Comparison of ENCODE assay signal across 19 cellular contexts in the genomic region with DNA sequence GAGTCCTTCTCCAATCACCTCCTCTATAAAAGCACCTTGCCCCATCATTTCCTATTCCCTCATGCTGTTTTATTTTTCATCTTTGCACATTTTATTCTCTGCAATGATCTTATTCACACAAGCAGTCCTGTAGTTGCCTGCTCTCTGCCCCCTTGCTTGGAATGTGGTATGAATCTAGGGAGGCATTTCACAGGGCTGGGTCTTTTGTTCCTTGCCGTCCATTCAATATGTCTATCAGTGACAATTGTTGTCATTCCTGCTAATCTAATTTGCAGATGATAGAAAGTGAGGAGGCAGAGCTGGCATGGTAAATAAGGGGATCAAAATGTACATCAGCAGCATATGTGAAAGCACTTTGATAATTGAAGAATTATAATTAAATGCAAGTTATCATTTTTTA.
A peak's percentile ranks its signal among the peaks of the same experiment; 100 is the strongest.
DNase-seq lines count a peak whose midpoint lies in the region; ATAC-seq and TF ChIP-seq lines count a peak whose summit lies in the region.
"Had no signal": no experiment of that assay in that cellular context is flagged by ENCODE, and none has a peak within 500 bp of the region (broad histone marks: within the 10 kb centered on the region; RNA-seq: fewer than 3 reads in every experiment).

No MANE protein-coding gene starts in this region.

- H3K4me3 ChIP-seq in HUES64 (ENCODE audit: low read length) (no peak overlapping the region; the same call in 1 of the 2 replicates), endodermal cell (ENCODE audit: low read length) (peak overlapping the region; percentile 99), upper lobe of right lung (no peak overlapping the region)
- H3K4me3 ChIP-seq: BLaER1 treated with 17β-estradiol and CSF1 and Interleukin-3, amounts not matched to agents 10 nM and 100 nM; GM12878 had no signal

- H3K4me1 Mint-ChIP-seq in endodermal cell (peaks cover 58% of the 10 kb centered on the region), neural crest cell (peaks cover 39% of the 10 kb centered on the region), progenitor cell of endocrine pancreas (ENCODE audit: low read depth) (peaks cover 41% of the 10 kb centered on the region)

- 60% methylated on average over 1 of the region's 1 CpG for WGBS in HUES64
- 14 to 17% methylated on average over 1 of the region's 1 CpG for WGBS in endodermal cell (ENCODE audit: insufficient coverage in 1 of 2, insufficient read length in 1 of 2), 2 experiments

- no peak for ATAC-seq in upper lobe of right lung
- ATAC-seq: CD8-positive, alpha-beta T cell; GM12878; HCT116 had no signal

- H3K27ac Mint-ChIP-seq in endodermal cell, result no peak overlapping the region
- H3K27ac Mint-ChIP-seq in neural crest cell (ENCODE audit: unreplicated experiment), result no peak overlapping the region
- H3K27ac Mint-ChIP-seq in progenitor cell of endocrine pancreas, result peak overlapping the region; percentile 7
- H3K27ac Mint-ChIP-seq: B cell; CD8-positive, alpha-beta T cell; HFFc6 had no signal

- no peaks in the 10 kb centered on the region for H3K27me3 Mint-ChIP-seq in endodermal cell (ENCODE audit: insufficient read depth)
- H3K27me3 Mint-ChIP-seq in neural crest cell (ENCODE audit: low read depth), result peaks cover 43% of the 10 kb centered on the region
- H3K27me3 Mint-ChIP-seq in progenitor cell of endocrine pancreas, result peaks cover 33% of the 10 kb centered on the region

- no peaks in the 10 kb centered on the region for H3K9me3 ChIP-seq in HUES64 (ENCODE audit: insufficient read depth, low read depth, low read length)
- H3K9me3 ChIP-seq in endodermal cell (ENCODE audit: control insufficient read depth, low read length), result peaks cover 11% of the 10 kb centered on the region
- no peaks in the 10 kb centered on the region for H3K9me3 ChIP-seq in upper lobe of right lung

- H3K4me3 Mint-ChIP-seq in endodermal cell (peak overlapping the region; percentile 96), neural crest cell (peak overlapping the region; percentile 13), progenitor cell of endocrine pancreas (ENCODE audit: low read depth) (no peak overlapping the region)
- H3K4me3 Mint-ChIP-seq: B cell; CD8-positive, alpha-beta T cell; HFFc6 had no signal

- no peak for DNase-seq in endodermal cell
- DNase-seq in neural crest cell (ENCODE audit: low read depth, low spot score), result no peak
- no peak for DNase-seq in progenitor cell of endocrine pancreas (ENCODE audit: low spot score, unreplicated experiment)
- DNase-seq in activated CD8-positive, alpha-beta memory T cell treated with anti-CD3 and anti-CD28 coated beads, Interleukin-2, amount 50 U/mL, for 4 hours, result no peak
- DNase-seq in DMS153 treated with DMSO at 0.1 percent for 48 hours (lab: John Stamatoyannopoulos, UW; ENCODE audit: unreplicated experiment), result no peak
- DNase-seq in upper lobe of right lung, result no peak
- DNase-seq: Calu3; CD8-positive, alpha-beta T cell; DMS53; DND-41; EL; GOT3; H7; HFFc6 had no signal

- H3K36me3 ChIP-seq in HUES64 (ENCODE audit: insufficient read depth, low read length) (peaks cover 66% of the 10 kb centered on the region; the same call in 1 of the 2 replicates), endodermal cell (ENCODE audit: control insufficient read depth, insufficient read depth, low read length) (peaks cover 50% of the 10 kb centered on the region), upper lobe of right lung (no peaks in the 10 kb centered on the region)
- H3K36me3 ChIP-seq: BLaER1 treated with 17β-estradiol and CSF1 and Interleukin-3, amounts not matched to agents 10 nM and 100 nM had no signal

- H3K9ac ChIP-seq in HUES64 (ENCODE audit: low read depth, low read length) (0 out of 2 replicates have a peak overlapping the region, but pooled peaks have one; percentile 8), endodermal cell (ENCODE audit: extremely low read depth, low read length, poor library complexity, severe bottlenecking) (no peak overlapping the region)
- H3K9ac ChIP-seq: BLaER1 treated with 17β-estradiol and CSF1 and Interleukin-3, amounts not matched to agents 10 nM and 100 nM had no signal

- intact Hi-C loops in upper lobe of right lung (cut with DNase I), result no loop called here

- H3K36me3 Mint-ChIP-seq in endodermal cell (ENCODE audit: low read depth), result peaks cover 39% of the 10 kb centered on the region
- H3K36me3 Mint-ChIP-seq in neural crest cell (ENCODE audit: low read depth), result no peaks in the 10 kb centered on the region
- H3K36me3 Mint-ChIP-seq in progenitor cell of endocrine pancreas (ENCODE audit: insufficient read depth), result no peaks in the 10 kb centered on the region
- H3K36me3 Mint-ChIP-seq: CD8-positive, alpha-beta T cell had no signal

- H3K4me1 ChIP-seq in HUES64 (ENCODE audit: insufficient read depth, low read length) (peaks cover 50% of the 10 kb centered on the region), endodermal cell (ENCODE audit: control insufficient read depth, insufficient read depth, low read length) (peaks cover 6% of the 10 kb centered on the region), upper lobe of right lung (peaks cover 2% of the 10 kb centered on the region)

- TF ChIP-seq CTCF in endodermal cell (conservative IDR thresholded peaks at IDR 0.05) (no peak), neural crest cell (conservative IDR thresholded peaks at IDR 0.05) (no peak), progenitor cell of endocrine pancreas (IDR thresholded peaks at IDR 0.05; ENCODE audit: unreplicated experiment) (no peak), upper lobe of right lung (IDR thresholded peaks at IDR 0.05) (no peak)

- H3K27ac ChIP-seq in HUES64 (ENCODE audit: low read depth, low read length) (no peak overlapping the region), endodermal cell (ENCODE audit: low read depth, low read length) (no peak overlapping the region), upper lobe of right lung (no peak overlapping the region)
- H3K27ac ChIP-seq: BLaER1 treated with 17β-estradiol and CSF1 and Interleukin-3, amounts not matched to agents 10 nM and 100 nM had no signal

- no peaks in the 10 kb centered on the region for H3K27me3 ChIP-seq in HUES64 (ENCODE audit: insufficient read depth, low read length)
- no peaks in the 10 kb centered on the region for H3K27me3 ChIP-seq in endodermal cell (ENCODE audit: control insufficient read depth, insufficient read depth, low read length, poor library complexity, severe bottlenecking)
- H3K27me3 ChIP-seq in upper lobe of right lung, result peaks cover 27% of the 10 kb centered on the region

- H3K9me3 Mint-ChIP-seq in endodermal cell, result no peaks in the 10 kb centered on the region
- H3K9me3 Mint-ChIP-seq in neural crest cell, result no peaks in the 10 kb centered on the region
- H3K9me3 Mint-ChIP-seq in progenitor cell of endocrine pancreas (ENCODE audit: low read depth), result no peaks in the 10 kb centered on the region
- H3K9me3 Mint-ChIP-seq: CD8-positive, alpha-beta T cell had no signal
